ENCODE assay signal across 10 cellular contexts in genomic region chr11:578276-579035, GRCh38. TPM values are rescaled to one million over a fixed set of nuclear protein-coding genes. Genes with fewer than 3 reads are reported as not detected.
DNase-seq lines count a peak whose midpoint lies in the region; ATAC-seq and TF ChIP-seq lines count a peak whose summit lies in the region.
"Had no signal": no experiment of that assay in that cellular context is flagged by ENCODE, and none has a peak within 500 bp of the region (broad histone marks: within the 10 kb centered on the region; RNA-seq: fewer than 3 reads in every experiment).

No MANE protein-coding gene starts in this region.

- no peak for TF ChIP-seq EP300 in gastroesophageal sphincter (IDR thresholded peaks at IDR 0.05)

- TF ChIP-seq CTCF in CD4-positive, alpha-beta T cell (IDR thresholded peaks at IDR 0.05): no peak
- TF ChIP-seq CTCF in NB4 (IDR thresholded peaks at IDR 0.05; ENCODE audit: low read depth, low read length) (no peak), natural killer cell (IDR thresholded peaks at IDR 0.05) (no peak), GM13976 (IDR thresholded peaks at IDR 0.05; ENCODE audit: borderline replicate concordance, control extremely low read depth, extremely low read depth, insufficient read depth, missing control alignments) (no peak), gastroesophageal sphincter (IDR thresholded peaks at IDR 0.05) (no peak)

- no peaks in the 10 kb centered on the region for H3K9me3 Mint-ChIP-seq in CD4-positive, alpha-beta T cell
- H3K9me3 Mint-ChIP-seq in dendritic cell treated with granulocyte-macrophage colony-stimulating factor and Interleukin-4, amounts not matched to agents 40 ng/mL and 50 ng/mL, for 4 days: no peaks in the 10 kb centered on the region
- H3K9me3 Mint-ChIP-seq in natural killer cell: no peaks in the 10 kb centered on the region

- CTCF ChIA-PET in CD4-positive, alpha-beta T cell (lab: Charles Lee): interaction anchor here (1.4 kb wide), 1 partner anchor 13 kb away, joined by 3 read pairs; no protein-coding TSS in a partner anchor

- peaks cover 0 to 23% of the 10 kb centered on the region in 2 donors for H3K36me3 ChIP-seq in gastroesophageal sphincter

- H3K27ac ChIP-seq in CD4-positive, alpha-beta T cell (ENCODE audit: low read depth, low read length): no peak overlapping the region
- peak overlapping the region in 1 of 4 donors; percentile 95 for H3K27ac ChIP-seq in gastroesophageal sphincter

- WGBS in gastroesophageal sphincter (ENCODE audit: low coverage in 1 of 2), 2 donors: 61 to 66% methylated on average over 4 to 7 of the region's 21 CpGs

- H3K27me3 Mint-ChIP-seq in CD4-positive, alpha-beta T cell: peaks cover 4% of the 10 kb centered on the region
- H3K27me3 Mint-ChIP-seq in dendritic cell treated with granulocyte-macrophage colony-stimulating factor and Interleukin-4, amounts not matched to agents 40 ng/mL and 50 ng/mL, for 4 days: peaks cover 17% of the 10 kb centered on the region
- H3K27me3 Mint-ChIP-seq in natural killer cell (ENCODE audit: low read depth in 2 of 2): peaks cover 0 to 10% of the 10 kb centered on the region in 2 donors

- peaks cover 0 to 64% (median 45%) of the 10 kb centered on the region in 3 donors for H3K4me1 ChIP-seq in gastroesophageal sphincter

- POLR2A ChIA-PET in CD4-positive, alpha-beta T cell (lab: Charles Lee): interaction anchor here (0.6 to 2.0 kb wide), 6 partner anchors 9 to 371 kb away, joined by 3 to 9 read pairs (median 4); partner anchors contain the start of genes BET1L, RIC8A and TMEM80

- TF ChIP-seq POLR2A in NB4 (IDR thresholded peaks at IDR 0.05; ENCODE audit: extremely low read depth, insufficient read length) (no peak), gastroesophageal sphincter (IDR thresholded peaks at IDR 0.05) (no peak)

- no peaks in the 10 kb centered on the region for H3K27me3 ChIP-seq in CD4-positive, alpha-beta T cell (ENCODE audit: control insufficient read depth, insufficient read depth, low read length)
- H3K27me3 ChIP-seq in gastroesophageal sphincter: no peaks in the 10 kb centered on the region

- H3K36me3 Mint-ChIP-seq in CD4-positive, alpha-beta T cell (ENCODE audit: low read depth): peaks cover 27% of the 10 kb centered on the region
- peaks cover 48% of the 10 kb centered on the region for H3K36me3 Mint-ChIP-seq in dendritic cell treated with granulocyte-macrophage colony-stimulating factor and Interleukin-4, amounts not matched to agents 40 ng/mL and 50 ng/mL, for 4 days (ENCODE audit: low read depth)
- H3K36me3 Mint-ChIP-seq in natural killer cell: no peaks in the 10 kb centered on the region

- peaks cover 50% of the 10 kb centered on the region for H3K4me1 Mint-ChIP-seq in CD4-positive, alpha-beta T cell (ENCODE audit: low read depth)
- peaks cover 60% of the 10 kb centered on the region for H3K4me1 Mint-ChIP-seq in dendritic cell treated with granulocyte-macrophage colony-stimulating factor and Interleukin-4, amounts not matched to agents 40 ng/mL and 50 ng/mL, for 4 days (ENCODE audit: low read depth)
- H3K4me1 Mint-ChIP-seq in natural killer cell: peaks cover 51 to 60% of the 10 kb centered on the region in 2 donors

- no peak for DNase-seq in CD4-positive, alpha-beta T cell
- DNase-seq in NB4 (ENCODE audit: low read depth): no peak
- DNase-seq in natural killer cell: no peak
- no peak for DNase-seq in GM13976 (ENCODE audit: low spot score)
- DNase-seq in hypothalamus (lab: John Stamatoyannopoulos, UW): no peak
- DNase-seq: activated CD8-positive, alpha-beta memory T cell treated with anti-CD3 and anti-CD28 coated beads, Interleukin-2, amount 50 U/mL, for 4 hours; NCI-H69 had no signal

- no peak for ATAC-seq in CD4-positive, alpha-beta T cell (ENCODE audit: poor library complexity)
- ATAC-seq in natural killer cell (no peak), gastroesophageal sphincter (no peak), GM18861 (IDR thresholded peaks at IDR 0.05; ENCODE audit: unreplicated experiment) (no peak)

- peak overlapping the region; percentile 94 for H3K4me3 Mint-ChIP-seq in CD4-positive, alpha-beta T cell
- H3K4me3 Mint-ChIP-seq in dendritic cell treated with granulocyte-macrophage colony-stimulating factor and Interleukin-4, amounts not matched to agents 40 ng/mL and 50 ng/mL, for 4 days: peak overlapping the region; percentile 80
- peak overlapping the region; percentile 70 for H3K4me3 Mint-ChIP-seq in natural killer cell

- H3K9me3 ChIP-seq in CD4-positive, alpha-beta T cell (ENCODE audit: control insufficient read depth, low read length): no peaks in the 10 kb centered on the region
- H3K9me3 ChIP-seq in gastroesophageal sphincter: no peaks in the 10 kb centered on the region

- intact Hi-C loops in CD4-positive, alpha-beta T cell (cut with DNase I, micrococcal nuclease): loop anchor here in 1 of 2 experiments (5.0 kb wide), 1 partner anchor 171 kb away; no protein-coding TSS in a partner anchor
- intact Hi-C loops in dendritic cell treated with granulocyte-macrophage colony-stimulating factor and Interleukin-4, amounts not matched to agents 40 ng/mL and 50 ng/mL, for 4 days (cut with micrococcal nuclease): loop anchor here (5.0 kb wide), 1 partner anchor 39 kb away; the partner anchor contains the start of gene IRF7
- intact Hi-C loops in natural killer cell (cut with micrococcal nuclease): loop anchor here (5.0 kb wide), 1 partner anchor 39 kb away; the partner anchor contains the start of gene IRF7

- peak overlapping the region; percentile 87 for H3K27ac Mint-ChIP-seq in CD4-positive, alpha-beta T cell
- H3K27ac Mint-ChIP-seq in dendritic cell treated with granulocyte-macrophage colony-stimulating factor and Interleukin-4, amounts not matched to agents 40 ng/mL and 50 ng/mL, for 4 days: no peak overlapping the region
- H3K27ac Mint-ChIP-seq in natural killer cell: no peak overlapping the region

- H3K4me3 ChIP-seq in NB4 (ENCODE audit: low read depth, low read length): peak overlapping the region; percentile 81
- peak overlapping the region in 1 of 2 donors; percentile 88 for H3K4me3 ChIP-seq in gastroesophageal sphincter

- in situ Hi-C loops in GM13976 (cut with MboI; ENCODE audit: low sequenced_read_pairs, unreplicated experiment): no loop called here

RNA-seq across cellular contexts. Expression of gene PHRF1, which starts 2.2 kb away (rescaled TPM):
- 10 to 100 TPM; 37.1 to 37.6 TPM for total RNA-seq in CD4-positive, alpha-beta T cell
- total RNA-seq in natural killer cell: 10 to 100 TPM; 46.1 to 52.0 (median 46.9) TPM
- 10 to 100 TPM; 18.0 to 28.0 (median 25.1) TPM for total RNA-seq in gastroesophageal sphincter

RNA-seq across cellular contexts. Expression of gene RASSF7, which starts 17.7 kb away (rescaled TPM):
- 10 to 100 TPM; 14.1 to 15.7 TPM for total RNA-seq in CD4-positive, alpha-beta T cell
- total RNA-seq in natural killer cell: 10 to 100 TPM; 19.0 to 21.7 (median 20.0) TPM
- 10 to 100 TPM in 2 of 4 donors, 1 to 10 TPM in 2; 3.4 to 12.5 (median 8.6) TPM for total RNA-seq in gastroesophageal sphincter

RNA-seq across cellular contexts. Expression of gene LMNTD2, which starts 17.9 kb away (rescaled TPM):
- total RNA-seq in CD4-positive, alpha-beta T cell: 10 to 100 TPM in 1 of 2 experiments, 1 to 10 TPM in 1; 8.2 to 10.3 TPM
- 1 to 10 TPM; 3.5 to 5.2 (median 5.0) TPM for total RNA-seq in natural killer cell
- total RNA-seq in gastroesophageal sphincter: 1 to 10 TPM in 3 of 4 donors, under 1 TPM in 1; 0.81 to 2.1 (median 1.1) TPM

RNA-seq across cellular contexts. Expression of gene IRF7, which starts 37.3 kb away (rescaled TPM):
- total RNA-seq in CD4-positive, alpha-beta T cell: 10 to 100 TPM; 36.5 to 37.7 TPM
- total RNA-seq in natural killer cell: 10 to 100 TPM; 63.3 to 97.3 (median 77.3) TPM
- total RNA-seq in gastroesophageal sphincter: 10 to 100 TPM in 3 of 4 donors, 1 to 10 TPM in 1; 5.4 to 25.4 (median 13.9) TPM

RNA-seq across cellular contexts. Expression of gene LRRC56, which starts 41.1 kb away (rescaled TPM):
- total RNA-seq in CD4-positive, alpha-beta T cell: 1 to 10 TPM; 2.4 TPM
- total RNA-seq in natural killer cell (1 to 10 TPM; 1.5 to 2.4 (median 2.2) TPM), gastroesophageal sphincter (under 1 TPM in 3 of 4 donors, not detected in 1; 0.13 to 0.69 (median 0.20) TPM)
